Comparison of ENCODE assay signal across 19 cellular contexts in genomic region chr4:24881508-24882071, GRCh38. TPM values are rescaled to one million over a fixed set of nuclear protein-coding genes. Genes with fewer than 3 reads are reported as not detected.
"Had no signal": no experiment of that assay in that cellular context is flagged by ENCODE, and none has a peak within 500 bp of the region (broad histone marks: within the 10 kb centered on the region; RNA-seq: fewer than 3 reads in every experiment).

No MANE protein-coding gene starts in this region.

- H3K27me3 ChIP-seq: right atrium auricular region, thyroid gland had no signal

- H3K4me3 ChIP-seq: prostate gland, right atrium auricular region, thyroid gland had no signal

- H3K27ac ChIP-seq: prostate gland, right atrium auricular region, thyroid gland had no signal

- H3K36me3 ChIP-seq: prostate gland, right atrium auricular region, thyroid gland had no signal

- ATAC-seq: activated CD4-positive, CD25-positive, alpha-beta regulatory T cell treated with anti-CD3 and anti-CD28 coated beads, Interleukin-2, amount 50 U/mL, for 24 hours; naive thymus-derived CD8-positive, alpha-beta T cell had no signal

- DNase-seq: activated CD4-positive, alpha-beta T cell treated with anti-CD3 and anti-CD28 coated beads, Interleukin-2, amount 50 U/mL, for 1 hour; activated CD8-positive, alpha-beta memory T cell treated with anti-CD3 and anti-CD28 coated beads for 24 hours; activated CD8-positive, alpha-beta memory T cell treated with anti-CD3 and anti-CD28 coated beads, Interleukin-2, amount 50 U/mL, for 48 hours; activated effector memory CD4-positive, alpha-beta T cell treated with Interleukin-2 at 50 U/mL for 16 hours; activated naive CD4-positive, alpha-beta T cell treated with anti-CD3 and anti-CD28 coated beads, Interleukin-2, amount 10 ng/mL, durations not matched to agents 7 days and 5 days; activated T-cell treated with anti-CD3 and anti-CD28 coated beads, Interleukin-2, amount 50 U/mL, for 48 hours; aorta; cerebellar nuclear complex; cortex of kidney; immature natural killer cell; kidney glomerular epithelial cell; naive thymus-derived CD8-positive, alpha-beta T cell; stimulated activated CD4-positive, alpha-beta T cell treated with anti-CD3 and anti-CD28 coated beads, Interleukin-2, amount 100 ng/mL, for 24 hours; stimulated activated naive CD4-positive, alpha-beta T cell treated with Interleukin-2 at 50 U/mL for 16 hours; T1000; thyroid gland had no signal

- H3K4me1 ChIP-seq: prostate gland, right atrium auricular region had no signal

- H3K9me3 ChIP-seq: prostate gland, right atrium auricular region, thyroid gland had no signal

RNA-seq across cellular contexts. Expression of gene CCDC149, which starts 31.3 kb away (rescaled TPM):
- polyA plus RNA-seq: naive thymus-derived CD8-positive, alpha-beta T cell had no signal
